8 cellular contexts compared by ENCODE assay signal in the genomic region with DNA sequence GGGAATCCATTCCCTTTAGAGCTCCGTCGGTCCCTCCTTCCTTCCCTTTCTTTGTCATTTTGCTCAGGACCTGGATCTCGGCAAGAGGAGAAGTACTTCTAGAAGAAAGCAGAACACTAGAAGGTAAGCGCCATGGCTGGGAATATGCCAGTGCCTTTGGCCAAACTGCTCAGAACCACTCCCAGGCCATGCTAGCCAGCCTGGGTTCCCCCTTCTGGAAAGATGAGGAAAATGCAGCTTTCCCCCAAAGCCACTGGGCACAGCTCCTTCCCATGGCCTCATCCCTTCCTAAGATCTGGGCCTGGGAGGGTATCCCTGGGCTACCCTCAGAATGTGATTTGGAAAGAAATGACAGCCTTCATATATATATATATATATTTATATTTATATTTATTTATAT. TPM values are rescaled to one million over a fixed set of nuclear protein-coding genes. Genes with fewer than 3 reads are reported as not detected.
DNase-seq lines count a peak whose midpoint lies in the region; ATAC-seq, FAIRE-seq and TF ChIP-seq lines count a peak whose summit lies in the region.

No MANE protein-coding gene starts in this region.

- H3K4me3 Mint-ChIP-seq in WTC11 = no peak overlapping the region

- no peak overlapping the region for H3K4me3 ChIP-seq in BE2C (ENCODE audit: low read depth, low read length)

- H3K27me3 ChIP-seq in BE2C = peaks cover 49% of the 10 kb centered on the region

- H3K9me3 Mint-ChIP-seq in WTC11 = no peaks in the 10 kb centered on the region

- no peaks in the 10 kb centered on the region for H3K36me3 ChIP-seq in BE2C

- TF ChIP-seq CTCF in BE2C (IDR thresholded peaks at IDR 0.05; ENCODE audit: low read depth, low read length) (peak; percentile 74), WTC11 (IDR thresholded peaks at IDR 0.05) (0 out of 2 replicates have a peak, but pooled peaks have one; percentile 13)

- no peaks in the 10 kb centered on the region for H3K4me1 ChIP-seq in BE2C

- H3K9me3 ChIP-seq in BE2C = no peaks in the 10 kb centered on the region

- H3K27me3 Mint-ChIP-seq in WTC11 (ENCODE audit: low read depth) = peaks cover 57% of the 10 kb centered on the region

- DNase-seq in BE2C (peak; percentile 66), HS-27A (ENCODE audit: low read depth) (peak; percentile 50), WTC11 (ENCODE audit: low spot score) (peak; percentile 66), inferior parietal cortex (ENCODE audit: extremely low spot score) (peak; percentile 33), RCC 7860 (ENCODE audit: low spot score) (no peak), NCI-H128 (lab: John Stamatoyannopoulos, UW; ENCODE audit: unreplicated experiment) (no peak)

- no peak overlapping the region for H3K27ac Mint-ChIP-seq in WTC11

- ATAC-seq in WTC11 (peak; percentile 86), GM21381 (IDR thresholded peaks at IDR 0.05; ENCODE audit: unreplicated experiment) (no peak), GM21619 (IDR thresholded peaks at IDR 0.05; ENCODE audit: unreplicated experiment) (no peak)

- H3K36me3 Mint-ChIP-seq in WTC11 = no peaks in the 10 kb centered on the region

- CTCF ChIA-PET in WTC11 (lab: Charles Lee) = interaction anchor here (0.6 to 2.4 kb wide), 31 partner anchors 9 to 486 kb away, joined by 3 to 34 read pairs (median 3); a partner anchor contains a TSS

- POLR2A ChIA-PET in WTC11 (lab: Charles Lee) = interaction anchor here (0.6 to 1.3 kb wide), 2 partner anchors 19 to 98 kb away, joined by 3 to 5 read pairs; a partner anchor contains a TSS

- no peak for FAIRE-seq in RCC 7860 (lab: Jason Lieb, UNC)

- peaks cover 14% of the 10 kb centered on the region for H3K4me1 Mint-ChIP-seq in WTC11

TF ChIP-seq in WTC11, 78 proteins besides CTCF, POLR2A, EP300 and RAD21:
- TF ChIP-seq HMGA2 (CRISPR knock-in tag; IDR thresholded peaks at IDR 0.05) = 0 out of 2 replicates have a peak, but pooled peaks have one; percentile 85
- no peak for TF ChIP-seq JUN (CRISPR knock-in tag; IDR thresholded peaks at IDR 0.05)
- no peak for TF ChIP-seq RORB (CRISPR knock-in tag; IDR thresholded peaks at IDR 0.05)
- TF ChIP-seq TEAD4 (CRISPR knock-in tag; IDR thresholded peaks at IDR 0.05) = no peak
- TF ChIP-seq, protein P1, sequence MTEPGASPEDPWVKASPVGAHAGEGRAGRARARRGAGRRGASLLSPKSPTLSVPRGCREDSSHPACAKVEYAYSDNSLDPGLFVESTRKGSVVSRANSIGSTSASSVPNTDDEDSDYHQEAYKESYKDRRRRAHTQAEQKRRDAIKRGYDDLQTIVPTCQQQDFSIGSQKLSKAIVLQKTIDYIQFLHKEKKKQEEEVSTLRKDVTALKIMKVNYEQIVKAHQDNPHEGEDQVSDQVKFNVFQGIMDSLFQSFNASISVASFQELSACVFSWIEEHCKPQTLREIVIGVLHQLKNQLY (CRISPR knock-in tag; IDR thresholded peaks at IDR 0.05) = no peak

RNA-seq across cellular contexts. Expression of a gene that starts 6.3 kb away (rescaled TPM):
- polyA plus RNA-seq in BE2C (2012; ENCODE audit: insufficient read depth, insufficient read length, low read depth) = 0.42 TPM
- 0.18 to 0.37 TPM (median 0.24 TPM) in 3 replicates for total RNA-seq in WTC11 (2021)

RNA-seq across cellular contexts. Expression of a gene that starts 19.0 kb away (rescaled TPM):
- polyA plus RNA-seq in BE2C (2012; ENCODE audit: insufficient read depth, insufficient read length, low read depth) = 159 TPM
- total RNA-seq in WTC11 (2021) = 84.4 to 97.7 TPM (median 85.4 TPM) in 3 replicates

Comparison
In these comparisons a context has a peak if more than half of its experiments do, and no peak if none do; other contexts are left out.
1. DNase-seq: peak in BE2C (single experiment), HS-27A (single experiment), WTC11 (single experiment) and inferior parietal cortex (single experiment); none in RCC 7860 (single experiment) and NCI-H128 (single experiment).